ENCODE assay signal across 10 cellular contexts in genomic region chr11:3153291-3153861, GRCh38. TPM values are rescaled to one million over a fixed set of nuclear protein-coding genes. Genes with fewer than 3 reads are reported as not detected.
DNase-seq lines count a peak whose midpoint lies in the region; ATAC-seq and TF ChIP-seq lines count a peak whose summit lies in the region.
"Had no signal": no experiment of that assay in that cellular context is flagged by ENCODE, and none has a peak within 500 bp of the region (broad histone marks: within the 10 kb centered on the region; RNA-seq: fewer than 3 reads in every experiment).

No MANE protein-coding gene starts in this region.

- intact Hi-C loops in tibial artery (cut with DNase I; ENCODE audit: low total_unique reads), result no loop called here

- no peaks in the 10 kb centered on the region for H3K27me3 ChIP-seq in esophagus (ENCODE audit: control insufficient read depth in 1 of 2, insufficient read depth in 2 of 2, low read length in 2 of 2)
- no peaks in the 10 kb centered on the region for H3K27me3 ChIP-seq in tibial artery

- H3K36me3 ChIP-seq in esophagus (ENCODE audit: control insufficient read depth in 2 of 2, insufficient read depth in 2 of 2, low read length in 1 of 2) (no peaks in the 10 kb centered on the region), tibial artery (peaks cover 0 to 6% (median 0%) of the 10 kb centered on the region in 3 donors)

- H3K4me1 ChIP-seq in esophagus (ENCODE audit: control insufficient read depth in 2 of 2, insufficient read depth in 2 of 2, low read length in 1 of 2), result peaks cover 9 to 25% of the 10 kb centered on the region in 2 donors
- peaks cover 14 to 98% (median 84%) of the 10 kb centered on the region in 4 donors for H3K4me1 ChIP-seq in tibial artery

- H3K27ac ChIP-seq in esophagus (ENCODE audit: low read depth in 2 of 2, low read length in 1 of 2) (peak overlapping the region; percentile 53 to 64), tibial artery (peak overlapping the region; percentile 86 to 93)

- H3K36me3 Mint-ChIP-seq in activated naive CD8-positive, alpha-beta T cell treated with anti-CD3 and anti-CD28 coated beads for 36 hours, result peaks cover 1% of the 10 kb centered on the region

- H3K9me3 ChIP-seq in esophagus (ENCODE audit: control insufficient read depth in 2 of 2, insufficient read depth in 1 of 2, low read depth in 1 of 2, low read length in 1 of 2) (no peaks in the 10 kb centered on the region), tibial artery (no peaks in the 10 kb centered on the region)

- peaks cover 13% of the 10 kb centered on the region for H3K4me1 Mint-ChIP-seq in activated naive CD8-positive, alpha-beta T cell treated with anti-CD3 and anti-CD28 coated beads for 36 hours

- ATAC-seq in HG02884 (IDR thresholded peaks at IDR 0.05; ENCODE audit: unreplicated experiment), result no peak

- TF ChIP-seq CTCF in tibial artery (IDR thresholded peaks at IDR 0.05), result no peak

- no peak overlapping the region for H3K27ac Mint-ChIP-seq in activated naive CD8-positive, alpha-beta T cell treated with anti-CD3 and anti-CD28 coated beads for 36 hours

- whole genome bisulfite sequencing in esophagus, 2 donors, result 59 to 69% methylated on average over 14 of the region's 14 CpGs

- no peak overlapping the region for H3K4me3 Mint-ChIP-seq in activated naive CD8-positive, alpha-beta T cell treated with anti-CD3 and anti-CD28 coated beads for 36 hours

- H3K27me3 Mint-ChIP-seq in activated naive CD8-positive, alpha-beta T cell treated with anti-CD3 and anti-CD28 coated beads for 36 hours, result no peaks in the 10 kb centered on the region

- no peaks in the 10 kb centered on the region for H3K9me3 Mint-ChIP-seq in activated naive CD8-positive, alpha-beta T cell treated with anti-CD3 and anti-CD28 coated beads for 36 hours

- H3K4me3 ChIP-seq in esophagus (ENCODE audit: low read depth in 1 of 2, low read length in 2 of 2) (no peak overlapping the region), tibial artery (peak overlapping the region in 1 of 2 donors; percentile 22)

- DNase-seq in MV-4-11 (lab: John Stamatoyannopoulos, UW) (peak; percentile 92), mucosa of gallbladder (ENCODE audit: low spot score) (peak; percentile 76), tibial artery (peak; percentile 79 to 94), iPS-NIHi11 (ENCODE audit: low spot score) (no peak), activated gamma-delta T cell treated with Interleukin-2 at 50 U/mL for 16 hours (no peak)
- DNase-seq in activated naive CD8-positive, alpha-beta T cell treated with anti-CD3 and anti-CD28 coated beads for 36 hours, result no peak
- DNase-seq: activated CD4-positive, alpha-beta T cell treated with anti-CD3 and anti-CD28 coated beads for 1 hour; NCI-H2081 had no signal

RNA-seq across cellular contexts. Expression of gene OSBPL5, which starts 11.7 kb away (rescaled TPM):
- 10 to 100 TPM; 10.4 to 12.6 TPM for polyA plus RNA-seq in esophagus
- 45.2 TPM for total RNA-seq in mucosa of gallbladder
- total RNA-seq in activated naive CD8-positive, alpha-beta T cell treated with anti-CD3 and anti-CD28 coated beads for 36 hours, result 1 to 10 TPM; 6.6 to 7.3 TPM

Comparison
In these comparisons a context has a peak if more than half of its experiments do, and no peak if none do; other contexts are left out.
1. DNase-seq: peak in MV-4-11 (single experiment), mucosa of gallbladder (single experiment) and tibial artery (2 of 2); none in activated naive CD8-positive, alpha-beta T cell treated with anti-CD3 and anti-CD28 coated beads for 36 hours (single experiment), iPS-NIHi11 (single experiment) and activated gamma-delta T cell treated with Interleukin-2 at 50 U/mL for 16 hours (single experiment).